In genomic region chr1:224433671-224434446, GRCh38 we compare ENCODE assay signal across 8 cellular contexts. TPM values are rescaled to one million over a fixed set of nuclear protein-coding genes. Genes with fewer than 3 reads are reported as not detected.
DNase-seq lines count a peak whose midpoint lies in the region; ATAC-seq and TF ChIP-seq lines count a peak whose summit lies in the region.

No MANE protein-coding gene starts in this region.

- peaks cover 0 to 5% (median 0%) of the 10 kb centered on the region in 3 donors for H3K36me3 ChIP-seq in Peyer's patch
- peaks cover 0 to 21% (median 16%) of the 10 kb centered on the region in 9 donors for H3K36me3 ChIP-seq in heart left ventricle
- no peaks in the 10 kb centered on the region for H3K36me3 ChIP-seq in parathyroid adenoma (ENCODE audit: control insufficient read depth, insufficient read depth, low read length)

- H3K9me3 ChIP-seq in Peyer's patch (no peaks in the 10 kb centered on the region), heart left ventricle (no peaks in the 10 kb centered on the region), parathyroid adenoma (ENCODE audit: control insufficient read depth, low read length) (no peaks in the 10 kb centered on the region)

- peak overlapping the region; percentile 66 to 91 (median 72) for H3K4me3 ChIP-seq in Peyer's patch
- peak overlapping the region; percentile 65 to 95 (median 89) for H3K4me3 ChIP-seq in heart left ventricle
- H3K4me3 ChIP-seq in parathyroid adenoma (ENCODE audit: low read depth, low read length) = peak overlapping the region; percentile 66

- DNase-seq in NCI-H524 (lab: John Stamatoyannopoulos, UW) (peak; percentile 28 to 49), NCI-H524 treated with DMSO at 0.1 percent for 48 hours (lab: John Stamatoyannopoulos, UW) (no peak), Peyer's patch (peak; percentile 40 to 68 (median 66)), heart left ventricle (peak; percentile 46 to 73 (median 53))
- DNase-seq in activated naive CD8-positive, alpha-beta T cell treated with anti-CD3 and anti-CD28 coated beads for 36 hours = peak; percentile 49

- H3K79me2 ChIP-seq in parathyroid adenoma = peaks cover 7% of the 10 kb centered on the region

- H3K4me2 ChIP-seq in parathyroid adenoma (ENCODE audit: low read length) = peak overlapping the region; percentile 83

- peaks cover 27% of the 10 kb centered on the region for H3K36me3 Mint-ChIP-seq in activated naive CD8-positive, alpha-beta T cell treated with anti-CD3 and anti-CD28 coated beads for 36 hours

- intact Hi-C loops in heart left ventricle (cut with DNase I) = loop anchor here in 3 of 10 donors (2.0 kb wide), 2 partner anchors 23 to 75 kb away; no protein-coding TSS in a partner anchor

- peak overlapping the region; percentile 19 for H3K9ac ChIP-seq in parathyroid adenoma

- no peaks in the 10 kb centered on the region for H3K27me3 Mint-ChIP-seq in activated naive CD8-positive, alpha-beta T cell treated with anti-CD3 and anti-CD28 coated beads for 36 hours

- peaks cover 0 to 49% (median 9%) of the 10 kb centered on the region in 4 donors for H3K4me1 ChIP-seq in Peyer's patch
- peaks cover 12 to 57% (median 44%) of the 10 kb centered on the region in 12 donors for H3K4me1 ChIP-seq in heart left ventricle
- H3K4me1 ChIP-seq in parathyroid adenoma = no peaks in the 10 kb centered on the region

- TF ChIP-seq POLR2A in Peyer's patch (IDR thresholded peaks at IDR 0.05) = no peak
- no peak for TF ChIP-seq POLR2A in heart left ventricle (IDR thresholded peaks at IDR 0.05)

- peak overlapping the region; percentile 62 for H2AFZ ChIP-seq in parathyroid adenoma

- H3K9me3 Mint-ChIP-seq in activated naive CD8-positive, alpha-beta T cell treated with anti-CD3 and anti-CD28 coated beads for 36 hours = no peaks in the 10 kb centered on the region

- WGBS in heart left ventricle, 4 donors = 0 to 2% (median 1%) methylated on average over 17 to 65 of the region's 66 CpGs

- H3K27me3 ChIP-seq in Peyer's patch (no peaks in the 10 kb centered on the region), heart left ventricle (no peaks in the 10 kb centered on the region), parathyroid adenoma (ENCODE audit: control insufficient read depth, insufficient read depth, low read length) (no peaks in the 10 kb centered on the region)

- H3K27ac ChIP-seq in Peyer's patch (peak overlapping the region; percentile 89 to 97 (median 96)), heart left ventricle (peak overlapping the region; percentile 85 to 97 (median 96)), parathyroid adenoma (peak overlapping the region; percentile 79)

- peaks cover 43% of the 10 kb centered on the region for H3K4me1 Mint-ChIP-seq in activated naive CD8-positive, alpha-beta T cell treated with anti-CD3 and anti-CD28 coated beads for 36 hours

- H3K4me3 Mint-ChIP-seq in activated naive CD8-positive, alpha-beta T cell treated with anti-CD3 and anti-CD28 coated beads for 36 hours = peak overlapping the region; percentile 84

- TF ChIP-seq CTCF in Peyer's patch (IDR thresholded peaks at IDR 0.05) (no peak), heart left ventricle (IDR thresholded peaks at IDR 0.05) (no peak), parathyroid adenoma (IDR thresholded peaks at IDR 0.05) (no peak)

- ATAC-seq in heart left ventricle (peak; percentile 13 to 62 (median 42)), GM18873 (IDR thresholded peaks at IDR 0.05; ENCODE audit: low FRiP score, unreplicated experiment) (no peak), GM18868 (IDR thresholded peaks at IDR 0.05; ENCODE audit: unreplicated experiment) (no peak)

- peak overlapping the region; percentile 73 for H3K27ac Mint-ChIP-seq in activated naive CD8-positive, alpha-beta T cell treated with anti-CD3 and anti-CD28 coated beads for 36 hours

RNA-seq across cellular contexts. Expression of gene WDR26, which starts 0.7 kb away (rescaled TPM):
- total RNA-seq in Peyer's patch (10 to 100 TPM; 48.0 to 80.9 (median 61.2) TPM), heart left ventricle (10 to 100 TPM; 44.3 to 83.8 (median 64.2) TPM)
- total RNA-seq in activated naive CD8-positive, alpha-beta T cell treated with anti-CD3 and anti-CD28 coated beads for 36 hours = 10 to 100 TPM; 61.4 to 62.3 TPM
- polyA plus RNA-seq in heart left ventricle = 10 to 100 TPM; 20.2 to 28.7 TPM

Comparison
In these comparisons a context has a peak if more than half of its experiments do, and no peak if none do; other contexts are left out.
1. ATAC-seq: peak in heart left ventricle (4 of 4); none in GM18873 (single experiment) and GM18868 (single experiment).
2. Peak in every context shown above with its lines, with median percentiles within 50 percentile points of each other: H3K27ac ChIP-seq and H3K4me3 ChIP-seq.